Comparison of ENCODE assay signal across 1 cellular context in genomic region chr12:27583057-27583797, GRCh38.
TF ChIP-seq lines count a peak whose summit lies in the region.

No MANE protein-coding gene starts in this region.

TF ChIP-seq in GM12878, 131 proteins besides CTCF, POLR2A, EP300 and RAD21 (continued from another document):
- TF ChIP-seq MEF2A (IDR thresholded peaks at IDR 0.05; ENCODE audit: insufficient read depth, low read depth, low read length) (0 out of 2 replicates have a peak, but pooled peaks have one; percentile 36), NFIC (IDR thresholded peaks at IDR 0.05; ENCODE audit: low read depth, low read length) (peak; percentile 65; the same call in 1 of the 2 replicates)
TF ChIP-seq in GM12878: peak in this region for 4.
